In the genomic region with DNA sequence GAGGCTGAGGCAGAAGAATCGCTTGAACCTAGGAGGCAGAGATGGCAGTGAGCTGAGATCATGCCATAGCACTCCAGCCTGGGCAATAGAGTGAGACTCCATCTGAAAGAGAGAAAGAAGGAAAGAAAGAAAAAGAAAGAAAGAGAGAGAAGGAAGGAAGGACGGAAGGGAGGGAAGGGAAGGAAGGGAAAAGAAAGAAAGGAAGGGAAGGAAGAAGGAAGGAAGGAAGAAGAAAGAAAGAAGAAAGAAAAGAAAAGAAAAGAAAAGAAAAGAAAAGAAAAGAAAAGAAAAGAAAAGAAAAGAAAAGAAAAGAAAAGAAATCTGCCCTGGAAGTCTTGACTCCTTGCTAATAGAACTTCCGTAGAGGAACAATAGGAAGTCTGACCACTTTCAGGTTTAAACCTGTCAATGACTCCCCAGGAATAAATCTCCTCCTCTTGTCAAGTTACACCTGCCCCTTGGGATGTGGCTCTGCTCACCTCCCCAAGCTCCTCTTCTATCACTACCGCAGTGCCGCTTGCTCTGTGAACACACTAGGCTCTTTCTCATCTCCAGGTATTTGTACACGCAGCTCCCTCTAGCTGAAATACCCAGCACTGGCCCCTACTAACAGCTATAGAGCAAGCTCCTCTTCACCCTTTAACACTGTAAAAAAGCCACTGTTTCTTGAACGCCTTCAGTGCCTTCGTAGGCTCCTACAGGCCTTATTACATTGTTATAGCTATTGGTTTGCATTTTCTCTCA, we compare ENCODE assay signal across 1 cellular context.
TF ChIP-seq lines count a peak whose summit lies in the region.

No MANE protein-coding gene starts in this region.

TF ChIP-seq in HCT116, 20 proteins besides CTCF, POLR2A, EP300 and RAD21 (continued from another document):
- TF ChIP-seq, protein P1, sequence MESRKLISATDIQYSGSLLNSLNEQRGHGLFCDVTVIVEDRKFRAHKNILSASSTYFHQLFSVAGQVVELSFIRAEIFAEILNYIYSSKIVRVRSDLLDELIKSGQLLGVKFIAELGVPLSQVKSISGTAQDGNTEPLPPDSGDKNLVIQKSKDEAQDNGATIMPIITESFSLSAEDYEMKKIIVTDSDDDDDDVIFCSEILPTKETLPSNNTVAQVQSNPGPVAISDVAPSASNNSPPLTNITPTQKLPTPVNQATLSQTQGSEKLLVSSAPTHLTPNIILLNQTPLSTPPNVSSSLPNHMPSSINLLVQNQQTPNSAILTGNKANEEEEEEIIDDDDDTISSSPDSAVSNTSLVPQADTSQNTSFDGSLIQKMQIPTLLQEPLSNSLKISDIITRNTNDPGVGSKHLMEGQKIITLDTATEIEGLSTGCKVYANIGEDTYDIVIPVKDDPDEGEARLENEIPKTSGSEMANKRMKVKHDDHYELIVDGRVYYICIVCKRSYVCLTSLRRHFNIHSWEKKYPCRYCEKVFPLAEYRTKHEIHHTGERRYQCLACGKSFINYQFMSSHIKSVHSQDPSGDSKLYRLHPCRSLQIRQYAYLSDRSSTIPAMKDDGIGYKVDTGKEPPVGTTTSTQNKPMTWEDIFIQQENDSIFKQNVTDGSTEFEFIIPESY (IDR thresholded peaks at IDR 0.05; ENCODE audit: extremely low read depth, insufficient replicate concordance, low read length) = no peak
- TF ChIP-seq EZH2 (IDR thresholded peaks at IDR 0.05) (no peak), POLR2AphosphoS5 (IDR thresholded peaks at IDR 0.05; ENCODE audit: low read depth, low read length) (no peak), ZNF274 (IDR thresholded peaks at IDR 0.05; ENCODE audit: low read depth, low read length) (no peak)
TF ChIP-seq in HCT116: peak in this region for 0.
